Comparison of ENCODE assay signal across 25 cellular contexts in genomic region chr20:42155586-42155985, GRCh38.
"Had no signal": no experiment of that assay in that cellular context is flagged by ENCODE, and none has a peak within 500 bp of the region (broad histone marks: within the 10 kb centered on the region; RNA-seq: fewer than 3 reads in every experiment).

No MANE protein-coding gene starts in this region.

- DNase-seq: activated CD4-positive, alpha-beta memory T cell treated with anti-CD3 and anti-CD28 coated beads, Interleukin-2, amount 10 ng/mL, durations not matched to agents 7 days and 5 days; activated CD4-positive, alpha-beta T cell treated with anti-CD3 and anti-CD28 coated beads for 1 hour; activated CD4-positive, alpha-beta T cell treated with anti-CD3 and anti-CD28 coated beads for 4 hours; activated CD4-positive, alpha-beta T cell treated with anti-CD3 and anti-CD28 coated beads, Interleukin-2, amount 10 ng/mL, durations not matched to agents 7 days and 5 days; activated CD4-positive, alpha-beta T cell treated with anti-CD3 and anti-CD28 coated beads, Interleukin-2, amount 50 U/mL, for 4 hours; activated CD8-positive, alpha-beta memory T cell treated with anti-CD3 and anti-CD28 coated beads, Interleukin-2, amount 50 U/mL, for 48 hours; activated gamma-delta T cell; activated naive CD4-positive, alpha-beta T cell; activated naive CD4-positive, alpha-beta T cell treated with anti-CD3 and anti-CD28 coated beads, Interleukin-2, amount 10 ng/mL, durations not matched to agents 7 days and 5 days; activated naive CD8-positive, alpha-beta T cell treated with anti-CD3 and anti-CD28 coated beads, Interleukin-2, amount 10 ng/mL, durations not matched to agents 7 days and 5 days; activated T-cell treated with anti-CD3 and anti-CD28 coated beads for 4 hours; activated T-cell treated with anti-CD3 and anti-CD28 coated beads, Interleukin-2, amount 50 U/mL, for 24 hours; activated T-cell treated with anti-CD3 and anti-CD28 coated beads, Interleukin-2, amount 50 U/mL, for 72 hours; brain microvascular endothelial cell; cortex of kidney; dermis blood vessel endothelial cell; effector CD8-positive, alpha-beta T cell; esophagus squamous epithelium; foreskin melanocyte; T-helper 2 cell had no signal

- H3K4me3 ChIP-seq: esophagus squamous epithelium, gastroesophageal sphincter had no signal

- H3K27ac ChIP-seq: brain microvascular endothelial cell, epithelial cell of prostate, esophagus squamous epithelium, gastroesophageal sphincter, VCaP had no signal

- ATAC-seq: activated naive CD4-positive, alpha-beta T cell treated with anti-CD3 and anti-CD28 coated beads, Interleukin-2, amount 50 U/mL, for 72 hours; activated T-cell treated with anti-CD3 and anti-CD28 coated beads, Interleukin-2, amount 50 U/mL, for 72 hours; gastroesophageal sphincter; WTC11 had no signal

- H3K27me3 ChIP-seq: brain microvascular endothelial cell had no signal
